8 cellular contexts compared by ENCODE assay signal in the genomic region with DNA sequence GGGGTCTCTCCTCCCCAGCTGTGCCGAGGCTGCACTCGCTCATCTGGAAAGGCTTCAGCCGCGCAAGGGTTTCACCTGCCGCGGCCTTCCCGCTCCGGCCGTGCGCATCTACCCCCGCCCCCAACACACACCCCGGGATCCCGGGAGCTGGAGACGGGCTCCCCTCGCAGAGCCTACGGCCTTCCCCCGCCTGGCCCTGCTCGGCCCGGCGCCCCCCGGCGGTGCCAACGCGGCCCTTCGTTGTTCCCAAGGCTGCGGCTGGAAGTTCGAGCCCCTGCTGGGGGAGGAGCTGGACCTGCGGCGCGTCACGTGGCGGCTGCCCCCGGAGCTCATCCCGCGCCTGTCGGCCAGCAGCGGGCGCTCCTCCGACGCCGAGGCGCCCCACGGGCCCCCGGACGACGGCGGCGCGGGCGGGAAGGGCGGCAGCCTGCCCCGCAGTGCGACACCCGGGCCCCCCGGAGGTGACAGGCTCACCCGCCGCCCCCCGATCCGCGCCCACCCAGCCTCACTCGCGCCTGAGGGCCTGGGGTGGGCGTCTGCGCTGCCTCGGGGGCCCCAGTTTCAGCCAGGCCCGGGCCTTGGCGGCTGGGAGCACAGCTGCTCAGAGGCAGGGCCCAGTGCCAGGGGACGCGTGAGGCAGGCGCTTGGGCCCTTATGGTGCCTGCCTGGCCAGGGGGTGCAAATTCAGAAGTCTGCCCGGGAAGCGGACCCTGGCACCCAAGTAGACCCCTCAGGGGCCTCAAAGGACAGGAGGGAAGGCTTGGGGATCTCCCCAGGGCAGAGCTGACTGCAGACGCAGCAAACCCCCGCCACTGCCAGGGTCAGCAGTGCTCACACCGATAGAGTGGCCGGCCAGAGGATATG. TPM values are rescaled to one million over a fixed set of nuclear protein-coding genes. Genes with fewer than 3 reads are reported as not detected.
A peak's percentile ranks its signal among the peaks of the same experiment; 100 is the strongest.
DNase-seq lines count a peak whose midpoint lies in the region; ATAC-seq and TF ChIP-seq lines count a peak whose summit lies in the region.

No MANE protein-coding gene starts in this region.

- no peaks in the 10 kb centered on the region for H3K9me3 Mint-ChIP-seq in activated naive CD8-positive, alpha-beta T cell treated with anti-CD3 and anti-CD28 coated beads for 36 hours

- CTCF ChIA-PET in SK-N-SH (lab: Yijun Ruan, JAX) = interaction anchor here (0.6 to 31.4 kb wide), 82 partner anchors 9 to 431 kb away, joined by 3 to 1370 read pairs (median 5); a partner anchor contains a TSS

- H3K4me1 Mint-ChIP-seq in activated naive CD8-positive, alpha-beta T cell treated with anti-CD3 and anti-CD28 coated beads for 36 hours = peaks cover 10% of the 10 kb centered on the region

- peaks cover 13% of the 10 kb centered on the region for H3F3A ChIP-seq in SK-N-SH (replicated peaks; ENCODE audit: insufficient read depth)

- H3K27me3 Mint-ChIP-seq in activated naive CD8-positive, alpha-beta T cell treated with anti-CD3 and anti-CD28 coated beads for 36 hours = no peaks in the 10 kb centered on the region

- H3K4me1 ChIP-seq in SK-N-SH (ENCODE audit: control insufficient read depth in 1 of 2, insufficient read depth in 2 of 2, low read depth in 1 of 2, low read length in 1 of 2) = peaks cover 0 to 39% of the 10 kb centered on the region in 2 experiments; a peak in 1 of 4 replicates
- peaks cover 2% of the 10 kb centered on the region for H3K4me1 ChIP-seq in right cardiac atrium (ENCODE audit: control insufficient read depth, insufficient read depth, low read length)
- H3K4me1 ChIP-seq in sigmoid colon = peaks cover 0 to 30% (median 22%) of the 10 kb centered on the region in 4 donors

- in situ Hi-C loops in GM13976 (cut with MboI; ENCODE audit: low sequenced_read_pairs, unreplicated experiment) = no loop called here

- H4K20me1 ChIP-seq in SK-N-SH (ENCODE audit: insufficient read depth) = no peaks in the 10 kb centered on the region

- H3K36me3 ChIP-seq in SK-N-SH (replicated peaks in 1 of 2; ENCODE audit: control insufficient read depth in 1 of 2, insufficient read depth in 2 of 2, low read length in 1 of 2) = no peaks in the 10 kb centered on the region
- H3K36me3 ChIP-seq in sigmoid colon = peaks cover 0 to 33% (median 6%) of the 10 kb centered on the region in 4 donors

- peak overlapping the region; percentile 93 for H2AFZ ChIP-seq in SK-N-SH (ENCODE audit: low read depth)

- TF ChIP-seq POLR2A in sigmoid colon (IDR thresholded peaks at IDR 0.05) = no peak

- H3K9me3 ChIP-seq in SK-N-SH (no peaks in the 10 kb centered on the region), right cardiac atrium (ENCODE audit: control insufficient read depth, low read length) (no peaks in the 10 kb centered on the region), sigmoid colon (no peaks in the 10 kb centered on the region)

- no peaks in the 10 kb centered on the region for H3K9me2 ChIP-seq in SK-N-SH

- H3K27me3 ChIP-seq in SK-N-SH (ENCODE audit: insufficient read depth) = no peaks in the 10 kb centered on the region
- H3K27me3 ChIP-seq in right cardiac atrium (ENCODE audit: control insufficient read depth, insufficient read depth) = no peaks in the 10 kb centered on the region
- no peaks in the 10 kb centered on the region for H3K27me3 ChIP-seq in sigmoid colon

- intact Hi-C loops in right cardiac atrium (cut with DNase I) = loop anchor here in 2 of 4 donors (5.0 kb wide), 2 partner anchors 86 to 121 kb away; a partner anchor contains a TSS
- intact Hi-C loops in sigmoid colon (cut with DNase I) = no loop called here

- H3K27ac Mint-ChIP-seq in activated naive CD8-positive, alpha-beta T cell treated with anti-CD3 and anti-CD28 coated beads for 36 hours = no peak overlapping the region

- POLR2A ChIA-PET in SK-N-SH (lab: Yijun Ruan, JAX) = interaction anchor here (0.6 to 4.2 kb wide), 11 partner anchors 8 to 142 kb away, joined by 3 to 52 read pairs (median 7); a partner anchor contains a TSS

- H3K4me3 ChIP-seq in SK-N-SH (ENCODE audit: low read depth in 2 of 2, low read length in 1 of 2) (peak overlapping the region; percentile 52 to 65), right cardiac atrium (ENCODE audit: low read length) (peak overlapping the region; percentile 40), sigmoid colon (peak overlapping the region; percentile 37 to 57 (median 50))

- peak overlapping the region; percentile 85 for H3K4me2 ChIP-seq in SK-N-SH

- no peaks in the 10 kb centered on the region for H3K79me2 ChIP-seq in SK-N-SH (ENCODE audit: insufficient read depth)

- TF ChIP-seq EP300 in SK-N-SH (IDR thresholded peaks at IDR 0.05; ENCODE audit: borderline replicate concordance in 1 of 2, low read depth in 1 of 2, low read length in 1 of 2) (no peak; a peak in 1 of 4 replicates), sigmoid colon (IDR thresholded peaks at IDR 0.05) (no peak)

- ATAC-seq in HG03135 (IDR thresholded peaks at IDR 0.05; ENCODE audit: unreplicated experiment) = peak; percentile 52
- ATAC-seq in right cardiac atrium = peak; percentile 53 to 57

- no peaks in the 10 kb centered on the region for H3K36me3 Mint-ChIP-seq in activated naive CD8-positive, alpha-beta T cell treated with anti-CD3 and anti-CD28 coated beads for 36 hours

- 56% methylated on average over 13 of the region's 76 CpGs for WGBS in SK-N-SH (ENCODE audit: low lambda C conversion rate)
- WGBS in right cardiac atrium = 7% methylated on average over 76 of the region's 76 CpGs
- 34 to 78% methylated on average over 76 of the region's 76 CpGs for WGBS in sigmoid colon, 2 donors

- peak overlapping the region; percentile 46 for H3K9ac ChIP-seq in SK-N-SH

- peak; percentile 94 for DNase-seq in GM13976 (ENCODE audit: low spot score)
- peak; percentile 98 for DNase-seq in SK-N-SH
- peak; percentile 85 for DNase-seq in activated naive CD8-positive, alpha-beta T cell treated with anti-CD3 and anti-CD28 coated beads for 36 hours
- peak; percentile 77 to 93 (median 92) for DNase-seq in right cardiac atrium
- DNase-seq in sigmoid colon = peak; percentile 89
- no peak for DNase-seq in HK-2 (ENCODE audit: unreplicated experiment)
- no peak for DNase-seq in NCI-H2196 (lab: John Stamatoyannopoulos, UW; ENCODE audit: unreplicated experiment)

- H3K27ac ChIP-seq in SK-N-SH (ENCODE audit: low read depth in 2 of 2, low read length in 1 of 2) (peak overlapping the region in 1 of 2 experiments; percentile 35; a peak in 1 of 4 replicates), right cardiac atrium (ENCODE audit: low read length) (no peak overlapping the region), sigmoid colon (peak overlapping the region; percentile 51 to 77 (median 73))

- peak overlapping the region; percentile 57 for H3K4me3 Mint-ChIP-seq in activated naive CD8-positive, alpha-beta T cell treated with anti-CD3 and anti-CD28 coated beads for 36 hours

- peak; percentile 49 for TF ChIP-seq RAD21 in SK-N-SH (IDR thresholded peaks at IDR 0.05; ENCODE audit: low read length)

- peak; percentile 96 for TF ChIP-seq CTCF in GM13976 (IDR thresholded peaks at IDR 0.05; ENCODE audit: borderline replicate concordance, control extremely low read depth, extremely low read depth, insufficient read depth, missing control alignments)
- TF ChIP-seq CTCF in SK-N-SH (IDR thresholded peaks at IDR 0.05) = peak; percentile 73
- TF ChIP-seq CTCF in sigmoid colon (IDR thresholded peaks at IDR 0.05) = peak in 1 of 4 experiments; percentile 66

TF ChIP-seq in SK-N-SH, 30 proteins besides CTCF, POLR2A, EP300 and RAD21 (continues in another document):
- TF ChIP-seq POLR2AphosphoS5 (IDR thresholded peaks at IDR 0.05; ENCODE audit: low read depth, low read length) (peak; percentile 50; the same call in 1 of the 2 replicates), YY1 (IDR thresholded peaks at IDR 0.05; ENCODE audit: low read depth) (no peak), RCOR1 (IDR thresholded peaks at IDR 0.05; ENCODE audit: low read length) (no peak), CHD2 (IDR thresholded peaks at IDR 0.05; ENCODE audit: low read length, partially characterized antibody) (no peak)

RNA-seq across cellular contexts. Expression of a gene that starts 11.2 kb away (rescaled TPM):
- polyA plus RNA-seq in SK-N-SH (2012; rRNA removed) = 36.5 and 39.2 TPM in 2 replicates
- 12.4 and 22.4 TPM in 2 replicates for polyA plus RNA-seq in SK-N-SH (2012; cell fraction: cytosol; rRNA removed)
- 82.6 and 138 TPM in 2 replicates for polyA plus RNA-seq in SK-N-SH (2012; cell fraction: nucleus; rRNA removed)
- total RNA-seq in activated naive CD8-positive, alpha-beta T cell treated with anti-CD3 and anti-CD28 coated beads for 36 hours = 10 to 100 TPM; 33.2 to 33.6 TPM
- 10 to 100 TPM; 15.9 to 19.5 (median 17.3) TPM for total RNA-seq in right cardiac atrium
- polyA plus RNA-seq in right cardiac atrium = 22.6 TPM
- 10 to 100 TPM; 17.2 to 24.6 (median 20.3) TPM for total RNA-seq in sigmoid colon
- 10 to 100 TPM; 14.3 to 28.2 (median 14.4) TPM for polyA plus RNA-seq in sigmoid colon

RNA-seq across cellular contexts. Expression of a gene that starts 30.9 kb away (rescaled TPM):
- polyA plus RNA-seq in SK-N-SH (2012; rRNA removed) (19.9 and 24.8 TPM in 2 replicates), right cardiac atrium (20.8 TPM), sigmoid colon (10 to 100 TPM; 12.7 to 24.4 (median 16.8) TPM)
- polyA plus RNA-seq in SK-N-SH (2012; cell fraction: cytosol; rRNA removed) = 22.1 and 26.9 TPM in 2 replicates
- polyA plus RNA-seq in SK-N-SH (2012; cell fraction: nucleus; rRNA removed) = 54.0 and 54.3 TPM in 2 replicates
- 10 to 100 TPM; 26.9 to 27.4 TPM for total RNA-seq in activated naive CD8-positive, alpha-beta T cell treated with anti-CD3 and anti-CD28 coated beads for 36 hours
- total RNA-seq in right cardiac atrium (10 to 100 TPM; 18.2 to 22.5 (median 19.9) TPM), sigmoid colon (10 to 100 TPM; 18.9 to 29.6 (median 26.4) TPM)

RNA-seq across cellular contexts. Expression of a gene that starts 32.5 kb away (rescaled TPM):
- 3.6 and 7.0 TPM in 2 replicates for polyA plus RNA-seq in SK-N-SH (2012; rRNA removed)
- polyA plus RNA-seq in SK-N-SH (2012; cell fraction: cytosol; rRNA removed) = 1.7 and 3.3 TPM in 2 replicates
- polyA plus RNA-seq in SK-N-SH (2012; cell fraction: nucleus; rRNA removed) = 8.6 and 11.2 TPM in 2 replicates
- 1 to 10 TPM in 1 of 2 experiments, under 1 TPM in 1; 0.64 to 1.4 TPM for total RNA-seq in activated naive CD8-positive, alpha-beta T cell treated with anti-CD3 and anti-CD28 coated beads for 36 hours
- total RNA-seq in right cardiac atrium = 10 to 100 TPM; 19.9 to 29.7 (median 23.6) TPM
- 12.7 TPM for polyA plus RNA-seq in right cardiac atrium
- 10 to 100 TPM; 15.1 to 43.2 (median 23.1) TPM for total RNA-seq in sigmoid colon
- polyA plus RNA-seq in sigmoid colon = 100 to 1,000 TPM in 1 of 3 donors, 10 to 100 TPM in 2; 17.8 to 116 (median 25.8) TPM

Comparison
In these comparisons a context has a peak if more than half of its experiments do, and no peak if none do; other contexts are left out.
1. DNase-seq: peak in GM13976 (single experiment), SK-N-SH (single experiment), activated naive CD8-positive, alpha-beta T cell treated with anti-CD3 and anti-CD28 coated beads for 36 hours (single experiment), right cardiac atrium (3 of 3) and sigmoid colon (single experiment); none in HK-2 (single experiment) and NCI-H2196 (single experiment).
2. RNA of a gene that starts 32.5 kb away (total RNA-seq): 15.1 to 43.2 TPM in sigmoid colon and 19.9 to 29.7 TPM in right cardiac atrium; 0.64 to 1.4 TPM in activated naive CD8-positive, alpha-beta T cell treated with anti-CD3 and anti-CD28 coated beads for 36 hours; every median in the first group is over 4 times any median in the second.
3. Peak in every context shown above with its lines, with median percentiles within 50 percentile points of each other: H3K4me3 ChIP-seq.